20 cellular contexts compared by ENCODE assay signal in the genomic region with DNA sequence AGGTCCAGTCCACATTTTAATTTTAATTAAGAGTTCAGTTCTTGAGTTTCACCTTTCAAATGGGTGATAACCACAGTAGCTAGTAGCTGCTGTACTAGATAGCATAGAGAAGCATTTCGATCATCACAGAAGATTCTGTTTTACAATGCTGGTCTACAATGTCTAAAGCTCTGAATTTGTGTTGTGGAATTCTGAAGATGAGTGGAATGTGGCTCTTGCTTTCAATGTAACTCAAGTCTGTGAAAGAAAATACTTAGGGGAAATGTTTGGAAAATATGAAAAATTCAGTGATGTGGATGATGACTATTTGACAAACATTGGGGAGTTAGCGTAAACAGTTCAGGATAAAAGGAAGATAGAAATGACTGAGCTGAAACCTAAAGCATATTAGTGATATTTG.
DNase-seq lines count a peak whose midpoint lies in the region; ATAC-seq and TF ChIP-seq lines count a peak whose summit lies in the region.
"Had no signal": no experiment of that assay in that cellular context is flagged by ENCODE, and none has a peak within 500 bp of the region (broad histone marks: within the 10 kb centered on the region; RNA-seq: fewer than 3 reads in every experiment).

No MANE protein-coding gene starts in this region.

- peaks cover 0 to 10% of the 10 kb centered on the region in 2 experiments; a peak in 1 of 4 replicates for H3K4me1 ChIP-seq in SK-N-SH (ENCODE audit: control insufficient read depth in 1 of 2, insufficient read depth in 2 of 2, low read depth in 1 of 2, low read length in 1 of 2)
- H3K4me1 ChIP-seq in smooth muscle cell (ENCODE audit: low read depth): peaks cover 6% of the 10 kb centered on the region
- H3K4me1 ChIP-seq: lower lobe of right lung, prostate gland had no signal

- H3K4me2 ChIP-seq in SK-N-SH: no peak overlapping the region
- H3K4me2 ChIP-seq in smooth muscle cell: peak overlapping the region; percentile 60

- no peak overlapping the region for H3K9ac ChIP-seq in SK-N-SH
- no peak overlapping the region for H3K9ac ChIP-seq in smooth muscle cell (ENCODE audit: low read depth)

- TF ChIP-seq CTCF in SK-N-SH (IDR thresholded peaks at IDR 0.05) (no peak), fibroblast of the aortic adventitia (IDR thresholded peaks at IDR 0.05; ENCODE audit: insufficient read depth, low read length) (no peak), smooth muscle cell (IDR thresholded peaks at IDR 0.05; ENCODE audit: borderline replicate concordance, insufficient read depth, poor library complexity, severe bottlenecking) (no peak), coronary artery (IDR thresholded peaks at IDR 0.05) (no peak)

- CTCF ChIA-PET in SK-N-SH (lab: Yijun Ruan, JAX): interaction anchor here (0.7 kb wide), 1 partner anchor 19 kb away, joined by 3 read pairs; no protein-coding TSS in a partner anchor

- H3K9me3 ChIP-seq in SK-N-SH (no peaks in the 10 kb centered on the region), smooth muscle cell (replicated peaks; ENCODE audit: low read depth) (no peaks in the 10 kb centered on the region)
- H3K9me3 ChIP-seq: lower lobe of right lung, prostate gland, tibial artery had no signal

- H4K20me1 ChIP-seq in SK-N-SH (ENCODE audit: insufficient read depth): no peaks in the 10 kb centered on the region
- H4K20me1 ChIP-seq in smooth muscle cell (ENCODE audit: low read depth): no peaks in the 10 kb centered on the region

- H3K27me3 ChIP-seq in SK-N-SH (ENCODE audit: insufficient read depth) (no peaks in the 10 kb centered on the region), smooth muscle cell (ENCODE audit: low read depth) (no peaks in the 10 kb centered on the region)
- H3K27me3 ChIP-seq: tibial artery had no signal

- H3F3A ChIP-seq in SK-N-SH (replicated peaks; ENCODE audit: insufficient read depth): peaks cover 5% of the 10 kb centered on the region
- H3F3A ChIP-seq in smooth muscle cell (ENCODE audit: low read depth): no peaks in the 10 kb centered on the region

- TF ChIP-seq EP300 in SK-N-SH (IDR thresholded peaks at IDR 0.05; ENCODE audit: borderline replicate concordance in 1 of 2, low read depth in 1 of 2, low read length in 1 of 2): peak in 1 of 2 experiments; percentile 69; a peak in 1 of 4 replicates

- POLR2A ChIA-PET in SK-N-SH (lab: Yijun Ruan, JAX): no interaction called here

- no peaks in the 10 kb centered on the region for H3K36me3 ChIP-seq in SK-N-SH (replicated peaks in 1 of 2; ENCODE audit: control insufficient read depth in 1 of 2, insufficient read depth in 2 of 2, low read length in 1 of 2)
- H3K36me3 ChIP-seq in smooth muscle cell (ENCODE audit: low read depth): no peaks in the 10 kb centered on the region
- H3K36me3 ChIP-seq: lower lobe of right lung, prostate gland, tibial artery had no signal

- H3K9me2 ChIP-seq in SK-N-SH: no peaks in the 10 kb centered on the region

- H3K79me2 ChIP-seq in SK-N-SH (ENCODE audit: insufficient read depth): no peaks in the 10 kb centered on the region
- no peaks in the 10 kb centered on the region for H3K79me2 ChIP-seq in smooth muscle cell (ENCODE audit: low read depth)

- TF ChIP-seq RAD21 in SK-N-SH (IDR thresholded peaks at IDR 0.05; ENCODE audit: low read length): no peak

- no peak overlapping the region for H3K4me3 ChIP-seq in SK-N-SH (ENCODE audit: low read depth in 2 of 2, low read length in 1 of 2)
- no peak overlapping the region for H3K4me3 ChIP-seq in fibroblast of the aortic adventitia (ENCODE audit: low read depth, low read length)
- H3K4me3 ChIP-seq in smooth muscle cell: no peak overlapping the region
- H3K4me3 ChIP-seq in coronary artery: no peak overlapping the region
- H3K4me3 ChIP-seq: lower lobe of right lung, prostate gland, tibial artery had no signal

- H2AFZ ChIP-seq in SK-N-SH (ENCODE audit: low read depth) (peak overlapping the region; percentile 1; the same call in 1 of the 2 replicates), smooth muscle cell (ENCODE audit: low read depth) (peak overlapping the region; percentile 60)

- DNase-seq in GM03348 (ENCODE audit: low spot score) (peak; percentile 41), SK-N-SH (no peak), fibroblast of the aortic adventitia (ENCODE audit: low read depth) (peak; percentile 44), smooth muscle cell (lab: John Stamatoyannopoulos, UW; ENCODE audit: unreplicated experiment) (no peak), coronary artery (ENCODE audit: low spot score) (no peak)
- DNase-seq in effector CD4-positive, alpha-beta T cell: no peak
- DNase-seq: activated CD8-positive, alpha-beta memory T cell treated with anti-CD3 and anti-CD28 coated beads for 24 hours; activated naive CD8-positive, alpha-beta T cell treated with anti-CD3 and anti-CD28 coated beads, Interleukin-2, amount 50 U/mL, for 24 hours; CD4-positive, CD25-positive, alpha-beta regulatory T cell; endodermal cell; lower lobe of right lung; naive thymus-derived CD4-positive, alpha-beta T cell; NCI-H1694; NCI-H510A; Right ventricle myocardium superior; tibial artery had no signal

- 63% methylated on average over 2 of the region's 2 CpGs for WGBS in SK-N-SH (ENCODE audit: low lambda C conversion rate)
- WGBS in smooth muscle cell (ENCODE audit: low lambda C conversion rate): 55% methylated on average over 2 of the region's 2 CpGs

- ATAC-seq in HG03342 (IDR thresholded peaks at IDR 0.05; ENCODE audit: unreplicated experiment): no peak
- ATAC-seq: activated naive CD8-positive, alpha-beta T cell treated with anti-CD3 and anti-CD28 coated beads, Interleukin-2, amount 50 U/mL, for 24 hours; lower lobe of right lung; naive thymus-derived CD4-positive, alpha-beta T cell; stimulated activated memory B cell treated with anti-CD40 and anti-IgM and Interleukin-4, amounts not matched to agents 10 μg/mL and 1 μg/mL and 100 μg/mL, for 72 hours; WTC11 had no signal

- H3K27ac ChIP-seq in SK-N-SH (ENCODE audit: low read depth in 2 of 2, low read length in 1 of 2) (peak overlapping the region; percentile 29 to 41; a peak in 3 of 4 replicates), smooth muscle cell (ENCODE audit: low read depth) (peak overlapping the region; percentile 17), coronary artery (no peak overlapping the region)
- H3K27ac ChIP-seq: lower lobe of right lung, prostate gland had no signal

TF ChIP-seq in SK-N-SH, 30 proteins besides CTCF, POLR2A, EP300 and RAD21 (continues in another document):
- TF ChIP-seq, protein P1, sequence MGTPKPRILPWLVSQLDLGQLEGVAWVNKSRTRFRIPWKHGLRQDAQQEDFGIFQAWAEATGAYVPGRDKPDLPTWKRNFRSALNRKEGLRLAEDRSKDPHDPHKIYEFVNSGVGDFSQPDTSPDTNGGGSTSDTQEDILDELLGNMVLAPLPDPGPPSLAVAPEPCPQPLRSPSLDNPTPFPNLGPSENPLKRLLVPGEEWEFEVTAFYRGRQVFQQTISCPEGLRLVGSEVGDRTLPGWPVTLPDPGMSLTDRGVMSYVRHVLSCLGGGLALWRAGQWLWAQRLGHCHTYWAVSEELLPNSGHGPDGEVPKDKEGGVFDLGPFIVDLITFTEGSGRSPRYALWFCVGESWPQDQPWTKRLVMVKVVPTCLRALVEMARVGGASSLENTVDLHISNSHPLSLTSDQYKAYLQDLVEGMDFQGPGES (IDR thresholded peaks at IDR 0.05; ENCODE audit: low read depth, low read length): no peak
- peak; percentile 53; the same call in 1 of the 2 replicates for TF ChIP-seq JUND (IDR thresholded peaks at IDR 0.05)
- TF ChIP-seq MXI1 (IDR thresholded peaks at IDR 0.05; ENCODE audit: low read depth, low read length): no peak
- TF ChIP-seq FOXJ3 (CRISPR knock-in tag; IDR thresholded peaks at IDR 0.05): no peak
- TF ChIP-seq NRF1 (IDR thresholded peaks at IDR 0.05; ENCODE audit: low read depth, low read length): no peak
- TF ChIP-seq FOSL2 (IDR thresholded peaks at IDR 0.05; ENCODE audit: borderline replicate concordance, low read depth): peak; percentile 47; the same call in 1 of the 2 replicates
- TF ChIP-seq TCF12 (IDR thresholded peaks at IDR 0.05): peak; percentile 42
- peak; percentile 89 for TF ChIP-seq TEAD4 (IDR thresholded peaks at IDR 0.05; ENCODE audit: borderline replicate concordance, insufficient read depth)
- no peak for TF ChIP-seq RFX5 (IDR thresholded peaks at IDR 0.05; ENCODE audit: low read length)
- no peak for TF ChIP-seq POLR2AphosphoS5 (IDR thresholded peaks at IDR 0.05; ENCODE audit: low read depth, low read length)
- no peak for TF ChIP-seq MEF2A (IDR thresholded peaks at IDR 0.05; ENCODE audit: borderline replicate concordance, low read depth)
- no peak for TF ChIP-seq YY1 (IDR thresholded peaks at IDR 0.05; ENCODE audit: low read depth)
- no peak for TF ChIP-seq RXRA (IDR thresholded peaks at IDR 0.05; ENCODE audit: borderline replicate concordance, low read depth)
- TF ChIP-seq, protein P2, sequence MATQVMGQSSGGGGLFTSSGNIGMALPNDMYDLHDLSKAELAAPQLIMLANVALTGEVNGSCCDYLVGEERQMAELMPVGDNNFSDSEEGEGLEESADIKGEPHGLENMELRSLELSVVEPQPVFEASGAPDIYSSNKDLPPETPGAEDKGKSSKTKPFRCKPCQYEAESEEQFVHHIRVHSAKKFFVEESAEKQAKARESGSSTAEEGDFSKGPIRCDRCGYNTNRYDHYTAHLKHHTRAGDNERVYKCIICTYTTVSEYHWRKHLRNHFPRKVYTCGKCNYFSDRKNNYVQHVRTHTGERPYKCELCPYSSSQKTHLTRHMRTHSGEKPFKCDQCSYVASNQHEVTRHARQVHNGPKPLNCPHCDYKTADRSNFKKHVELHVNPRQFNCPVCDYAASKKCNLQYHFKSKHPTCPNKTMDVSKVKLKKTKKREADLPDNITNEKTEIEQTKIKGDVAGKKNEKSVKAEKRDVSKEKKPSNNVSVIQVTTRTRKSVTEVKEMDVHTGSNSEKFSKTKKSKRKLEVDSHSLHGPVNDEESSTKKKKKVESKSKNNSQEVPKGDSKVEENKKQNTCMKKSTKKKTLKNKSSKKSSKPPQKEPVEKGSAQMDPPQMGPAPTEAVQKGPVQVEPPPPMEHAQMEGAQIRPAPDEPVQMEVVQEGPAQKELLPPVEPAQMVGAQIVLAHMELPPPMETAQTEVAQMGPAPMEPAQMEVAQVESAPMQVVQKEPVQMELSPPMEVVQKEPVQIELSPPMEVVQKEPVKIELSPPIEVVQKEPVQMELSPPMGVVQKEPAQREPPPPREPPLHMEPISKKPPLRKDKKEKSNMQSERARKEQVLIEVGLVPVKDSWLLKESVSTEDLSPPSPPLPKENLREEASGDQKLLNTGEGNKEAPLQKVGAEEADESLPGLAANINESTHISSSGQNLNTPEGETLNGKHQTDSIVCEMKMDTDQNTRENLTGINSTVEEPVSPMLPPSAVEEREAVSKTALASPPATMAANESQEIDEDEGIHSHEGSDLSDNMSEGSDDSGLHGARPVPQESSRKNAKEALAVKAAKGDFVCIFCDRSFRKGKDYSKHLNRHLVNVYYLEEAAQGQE (IDR thresholded peaks at IDR 0.05; ENCODE audit: low read depth, low read length): no peak
- TF ChIP-seq RCOR1 (IDR thresholded peaks at IDR 0.05; ENCODE audit: low read length): no peak
- TF ChIP-seq ELF1 (IDR thresholded peaks at IDR 0.05): no peak
- no peak; the same call in 1 of the 2 replicates for TF ChIP-seq NFIC (IDR thresholded peaks at IDR 0.05; ENCODE audit: borderline replicate concordance)

Comparison
In these comparisons a context has a peak if more than half of its experiments do, and no peak if none do; other contexts are left out.
1. DNase-seq: peak in GM03348 (single experiment) and fibroblast of the aortic adventitia (single experiment); none in SK-N-SH (single experiment), smooth muscle cell (single experiment), coronary artery (single experiment) and effector CD4-positive, alpha-beta T cell (single experiment).
2. H3K27ac ChIP-seq: peak in SK-N-SH (2 of 2) and smooth muscle cell (single experiment); none in coronary artery (0 of 2).